26 cellular contexts compared by ENCODE assay signal in genomic region chr4:39987505-39987904, GRCh38.
"Had no signal": no experiment of that assay in that cellular context is flagged by ENCODE, and none has a peak within 500 bp of the region (broad histone marks: within the 10 kb centered on the region; RNA-seq: fewer than 3 reads in every experiment).

No MANE protein-coding gene starts in this region.

- H3K4me3 ChIP-seq: colonic mucosa, gastrocnemius medialis, mucosa of descending colon, prostate gland, right atrium auricular region, skin epidermis, spleen, thoracic aorta, tibial nerve, upper lobe of left lung, vagina had no signal

- H3K27me3 ChIP-seq: colonic mucosa, gastrocnemius medialis, right atrium auricular region, spleen, tibial nerve, upper lobe of left lung, vagina had no signal

- DNase-seq: colonic mucosa; effector CD8-positive, alpha-beta T cell; endodermal cell; foreskin fibroblast; gastrocnemius medialis; head of caudate nucleus; kidney; mesenchymal stem cell; mucosa of descending colon; naive B cell; spleen; stimulated activated CD4-positive, alpha-beta T cell treated with anti-CD3 and anti-CD28 coated beads, Interleukin-4, amount 100 ng/mL, for 4 hours; stimulated activated naive CD8-positive, alpha-beta T cell treated with anti-CD3 and anti-CD28 coated beads, Interleukin-15, Interleukin-2, amounts not matched to agents 100 U/mL and 50 U/mL, for 24 hours; substantia nigra; upper lobe of left lung had no signal

- H3K36me3 ChIP-seq: colonic mucosa, gastrocnemius medialis, prostate gland, right atrium auricular region, spleen, thoracic aorta, tibial nerve, upper lobe of left lung, vagina had no signal

- H3K27ac ChIP-seq: colonic mucosa, epithelial cell of prostate, gastrocnemius medialis, prostate gland, right atrium auricular region, skin epidermis, spleen, thoracic aorta, tibial nerve, upper lobe of left lung, vagina had no signal

- FAIRE-seq: kidney had no signal

- H3K4me1 ChIP-seq: colonic mucosa, gastrocnemius medialis, prostate gland, right atrium auricular region, spleen had no signal

- H3K9me3 ChIP-seq: colonic mucosa, gastrocnemius medialis, mucosa of descending colon, prostate gland, right atrium auricular region, spleen, thoracic aorta, tibial nerve, upper lobe of left lung, vagina had no signal

- ATAC-seq: esophagus mucosa; gastrocnemius medialis; left lobe of liver; mucosa of descending colon; natural killer cell treated with Interleukin-12 subunit alpha and Interleukin-12 subunit beta and Interleukin-15 and Interleukin-18, amount 100 ng/mL, for 72 hours; stimulated activated memory B cell treated with anti-CD40 and anti-IgM and Interleukin-4, amounts not matched to agents 10 μg/mL and 1 μg/mL and 100 μg/mL, for 72 hours; stimulated activated naive CD8-positive, alpha-beta T cell treated with anti-CD3 and anti-CD28 coated beads, Interleukin-15, Interleukin-2, amounts not matched to agents 100 U/mL and 50 U/mL, for 24 hours had no signal
